Comparison of ENCODE assay signal across 9 cellular contexts in genomic region chr3:133464573-133464972, GRCh38.
DNase-seq lines count a peak whose midpoint lies in the region; ATAC-seq and TF ChIP-seq lines count a peak whose summit lies in the region.
"Had no signal": no experiment of that assay in that cellular context is flagged by ENCODE, and none has a peak within 500 bp of the region (broad histone marks: within the 10 kb centered on the region; RNA-seq: fewer than 3 reads in every experiment).

No MANE protein-coding gene starts in this region.

- H3K27ac ChIP-seq in foreskin keratinocyte: no peak overlapping the region

- H3K36me3 Mint-ChIP-seq in activated CD4-positive, alpha-beta T cell treated with anti-CD3 and anti-CD28 coated beads for 36 hours (ENCODE audit: low read depth): no peaks in the 10 kb centered on the region

- no peak overlapping the region for H3K27ac Mint-ChIP-seq in activated CD4-positive, alpha-beta T cell treated with anti-CD3 and anti-CD28 coated beads for 36 hours

- peak; percentile 58 for TF ChIP-seq CTCF in BJ (IDR thresholded peaks at IDR 0.05; ENCODE audit: insufficient read depth, low read depth, low read length)
- TF ChIP-seq CTCF in foreskin keratinocyte (conservative IDR thresholded peaks at IDR 0.05): peak; percentile 56

- H3K27me3 ChIP-seq in BJ (ENCODE audit: control insufficient read depth, insufficient read depth, low read length) (no peaks in the 10 kb centered on the region; the same call in 1 of the 2 replicates), foreskin keratinocyte (no peaks in the 10 kb centered on the region)

- no peak overlapping the region for H3K4me3 Mint-ChIP-seq in activated CD4-positive, alpha-beta T cell treated with anti-CD3 and anti-CD28 coated beads for 36 hours

- H3K27me3 Mint-ChIP-seq in activated CD4-positive, alpha-beta T cell treated with anti-CD3 and anti-CD28 coated beads for 36 hours: no peaks in the 10 kb centered on the region

- peaks cover 44% of the 10 kb centered on the region for H3K4me1 Mint-ChIP-seq in activated CD4-positive, alpha-beta T cell treated with anti-CD3 and anti-CD28 coated beads for 36 hours

- POLR2A ChIA-PET in BJ (lab: Charles Lee): no interaction called here
- POLR2A ChIA-PET in activated CD4-positive, alpha-beta T cell treated with anti-CD3 and anti-CD28 coated beads for 36 hours (lab: Charles Lee): no interaction called here

- H3K4me1 ChIP-seq in foreskin keratinocyte: peaks cover 6% of the 10 kb centered on the region

- peak; percentile 41 for ATAC-seq in GM21576 (IDR thresholded peaks at IDR 0.05; ENCODE audit: unreplicated experiment)
- ATAC-seq in foreskin keratinocyte: no peak
- no peak for ATAC-seq in activated CD4-positive, alpha-beta T cell treated with anti-CD3 and anti-CD28 coated beads for 36 hours
- ATAC-seq in GM21526 (IDR thresholded peaks at IDR 0.05; ENCODE audit: low FRiP score, unreplicated experiment): no peak
- no peak for ATAC-seq in GM18520 (IDR thresholded peaks at IDR 0.05; ENCODE audit: unreplicated experiment)

- CTCF ChIA-PET in BJ (lab: Yijun Ruan, JAX): interaction anchor here (0.7 to 2.7 kb wide), 10 partner anchors 8 to 197 kb away, joined by 3 to 17 read pairs (median 3); partner anchors contain the start of genes CDV3 and TOPBP1
- CTCF ChIA-PET in activated CD4-positive, alpha-beta T cell treated with anti-CD3 and anti-CD28 coated beads for 36 hours (lab: Charles Lee): interaction anchor here (0.7 to 1.1 kb wide), 5 partner anchors 15 to 742 kb away, joined by 3 to 4 read pairs (median 3); no protein-coding TSS in a partner anchor

- no peak overlapping the region for H3K4me3 ChIP-seq in BJ (ENCODE audit: low read depth, low read length)

- no peak for DNase-seq in BJ (ENCODE audit: low read depth)
- peak; percentile 22 for DNase-seq in RKO (ENCODE audit: low spot score)
- no peak for DNase-seq in foreskin keratinocyte
- no peak for DNase-seq in activated CD4-positive, alpha-beta T cell treated with anti-CD3 and anti-CD28 coated beads for 36 hours
- no peak for DNase-seq in SKM-1 treated with dmso at 0.1 percent for 144 hours (lab: John Stamatoyannopoulos, UW; ENCODE audit: unreplicated experiment)
- DNase-seq: activated CD4-positive, alpha-beta T cell treated with anti-CD3 and anti-CD28 coated beads for 4 hours had no signal

- H3K36me3 ChIP-seq in BJ (ENCODE audit: control insufficient read depth, insufficient read depth, low read length): no peaks in the 10 kb centered on the region

- intact Hi-C loops in activated CD4-positive, alpha-beta T cell treated with anti-CD3 and anti-CD28 coated beads for 36 hours (cut with DNase I, micrococcal nuclease): loop anchor here in 1 of 2 experiments (1.0 to 10.0 kb wide), 2 partner anchors 11 to 460 kb away; no protein-coding TSS in a partner anchor

- H3K9me3 Mint-ChIP-seq in activated CD4-positive, alpha-beta T cell treated with anti-CD3 and anti-CD28 coated beads for 36 hours (ENCODE audit: low read depth): no peaks in the 10 kb centered on the region
